Comparison of ENCODE assay signal across 8 cellular contexts in the genomic region with DNA sequence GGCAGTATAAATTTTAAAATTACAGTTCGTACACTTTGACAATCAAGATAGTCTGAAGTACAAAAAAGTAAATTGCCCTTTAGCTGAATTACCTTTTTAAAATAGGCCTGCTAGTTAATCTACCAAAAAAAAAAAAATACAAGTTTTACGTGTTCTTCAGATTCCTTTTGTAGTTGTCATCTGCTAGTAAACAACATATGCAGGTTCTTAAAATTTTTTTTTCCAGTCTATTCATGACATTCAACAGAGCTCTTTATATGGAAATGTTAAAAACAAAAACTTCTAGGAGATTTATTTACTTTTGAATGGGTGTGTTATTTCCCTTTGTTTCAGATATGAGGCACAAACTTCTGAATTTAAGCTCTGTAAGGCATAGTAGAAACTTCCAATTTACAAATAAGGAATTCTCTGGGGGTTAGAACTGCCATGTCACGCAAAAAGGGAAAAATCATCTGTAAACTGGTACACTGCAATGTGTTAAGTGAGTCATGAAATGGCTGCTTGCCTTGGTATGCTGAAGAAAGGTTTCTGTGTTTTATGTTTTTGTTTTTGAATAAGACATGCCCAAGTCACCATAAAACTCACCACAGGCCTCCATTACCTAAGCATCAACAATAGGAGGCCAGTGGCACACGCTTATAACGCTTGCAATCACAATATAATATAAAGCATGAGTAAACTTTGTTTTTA.
DNase-seq lines count a peak whose midpoint lies in the region; ATAC-seq, FAIRE-seq and TF ChIP-seq lines count a peak whose summit lies in the region.
"Not testable (repeated sequence)": the region's sequence is repeated elsewhere in the genome, so short reads cannot be mapped to it uniquely, and the experiment has no call there.

No MANE protein-coding gene starts in this region.

- H3K4me3 Mint-ChIP-seq in activated naive CD8-positive, alpha-beta T cell treated with anti-CD3 and anti-CD28 coated beads for 36 hours; stimulated activated effector memory CD8-positive, alpha-beta T cell treated with anti-CD3 and anti-CD28 coated beads, Interleukin-12 subunit alpha, Interleukin-12 subunit beta, amount 100 ng/mL, for 72 hours: not testable (repeated sequence)

- not testable (repeated sequence) for H3K4me3 ChIP-seq in HFF-Myc (replicated peaks; ENCODE audit: low read depth, low read length)

- DNase-seq in AG09319 (ENCODE audit: extremely low read depth, low read depth) (peak; percentile 31), HFF-Myc (ENCODE audit: extremely low read depth, low read depth) (peak; percentile 88), SK-MEL-5 (ENCODE audit: low read depth, low spot score) (peak; percentile 42), foreskin melanocyte (peak; percentile 56), myocyte (ENCODE audit: low read depth) (peak; percentile 76)
- not testable (repeated sequence) for DNase-seq in activated naive CD8-positive, alpha-beta T cell treated with anti-CD3 and anti-CD28 coated beads for 36 hours; stimulated activated effector memory CD8-positive, alpha-beta T cell treated with anti-CD3 and anti-CD28 coated beads, Interleukin-12 subunit alpha, Interleukin-12 subunit beta, amount 100 ng/mL, for 72 hours (ENCODE audit: low spot score in 2 of 2)

- H3K36me3 Mint-ChIP-seq in activated naive CD8-positive, alpha-beta T cell treated with anti-CD3 and anti-CD28 coated beads for 36 hours, result peaks cover 17% of the 10 kb centered on the region
- H3K36me3 Mint-ChIP-seq in stimulated activated effector memory CD8-positive, alpha-beta T cell treated with anti-CD3 and anti-CD28 coated beads, Interleukin-12 subunit alpha, Interleukin-12 subunit beta, amount 100 ng/mL, for 72 hours, result not testable (repeated sequence)

- not testable (repeated sequence) for H3K9me3 Mint-ChIP-seq in activated naive CD8-positive, alpha-beta T cell treated with anti-CD3 and anti-CD28 coated beads for 36 hours; stimulated activated effector memory CD8-positive, alpha-beta T cell treated with anti-CD3 and anti-CD28 coated beads, Interleukin-12 subunit alpha, Interleukin-12 subunit beta, amount 100 ng/mL, for 72 hours

- peaks cover 19% of the 10 kb centered on the region for H3K4me1 Mint-ChIP-seq in activated naive CD8-positive, alpha-beta T cell treated with anti-CD3 and anti-CD28 coated beads for 36 hours
- H3K4me1 Mint-ChIP-seq in stimulated activated effector memory CD8-positive, alpha-beta T cell treated with anti-CD3 and anti-CD28 coated beads, Interleukin-12 subunit alpha, Interleukin-12 subunit beta, amount 100 ng/mL, for 72 hours, result not testable (repeated sequence)

- peak overlapping the region; percentile 77 for H3K27ac Mint-ChIP-seq in activated naive CD8-positive, alpha-beta T cell treated with anti-CD3 and anti-CD28 coated beads for 36 hours
- peak overlapping the region; percentile 34 for H3K27ac Mint-ChIP-seq in stimulated activated effector memory CD8-positive, alpha-beta T cell treated with anti-CD3 and anti-CD28 coated beads, Interleukin-12 subunit alpha, Interleukin-12 subunit beta, amount 100 ng/mL, for 72 hours

- in situ Hi-C loops in SK-MEL-5 (cut with HindIII; ENCODE audit: low pct_unique_long_range_greater_than_20kb, low sequenced_read_pairs), result not testable (repeated sequence)

- not testable (repeated sequence) for TF ChIP-seq CTCF in AG09319 (IDR thresholded peaks at IDR 0.05; ENCODE audit: low read depth, low read length); HFF-Myc (IDR thresholded peaks at IDR 0.05; ENCODE audit: low read depth, low read length, missing control alignments)

- H3K27me3 Mint-ChIP-seq in activated naive CD8-positive, alpha-beta T cell treated with anti-CD3 and anti-CD28 coated beads for 36 hours, result not testable (repeated sequence)

- peak; percentile 62 for ATAC-seq in stimulated activated effector memory CD8-positive, alpha-beta T cell treated with anti-CD3 and anti-CD28 coated beads, Interleukin-12 subunit alpha, Interleukin-12 subunit beta, amount 100 ng/mL, for 72 hours

- FAIRE-seq in colon (lab: Jason Lieb, UNC), result peak; percentile 83
